Comparison of ENCODE assay signal across 1 cellular context in the genomic region with DNA sequence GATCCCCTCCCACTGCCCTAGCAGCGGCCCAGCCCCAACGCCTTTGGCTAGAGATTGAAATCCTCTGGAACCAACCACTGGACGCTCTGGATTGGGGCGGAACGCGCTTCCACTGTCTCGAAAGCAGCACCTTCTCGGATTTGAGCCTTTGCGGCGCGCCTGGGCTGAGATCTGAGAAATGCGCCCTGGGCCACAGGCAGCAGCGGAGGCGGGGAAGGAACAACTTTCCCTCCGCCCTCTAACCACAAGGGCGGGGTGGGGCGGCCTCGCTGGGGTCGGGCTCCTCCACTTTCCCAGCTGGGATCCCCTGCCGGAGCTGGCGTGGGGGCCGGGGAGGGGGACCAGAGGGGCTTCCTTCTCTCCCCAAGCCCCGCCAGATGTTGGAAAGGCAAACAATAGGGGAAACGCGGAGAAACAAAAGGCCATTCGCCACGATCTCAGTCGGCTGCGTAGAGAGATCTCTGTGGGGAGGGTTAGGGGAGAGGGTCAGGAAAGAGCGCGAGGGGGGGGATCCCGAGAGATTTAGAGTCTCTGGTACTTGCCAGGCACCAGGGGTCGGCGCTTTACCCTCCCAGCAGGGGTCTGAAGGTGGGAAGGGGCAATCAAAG.
TF ChIP-seq lines count a peak whose summit lies in the region.

No MANE protein-coding gene starts in this region.

TF ChIP-seq in HEK293, 187 proteins besides CTCF, POLR2A, EP300 and RAD21 (continued from another document and continues in another):
- TF ChIP-seq ZNF362 (tag by site-specific recombination; IDR thresholded peaks at IDR 0.05) (no peak), KLF1 (tag by site-specific recombination; IDR thresholded peaks at IDR 0.05) (peak; percentile 49; the same call in 1 of the 2 replicates), ZNF184 (tag by site-specific recombination; IDR thresholded peaks at IDR 0.05) (no peak), GLIS1 (tag by site-specific recombination; IDR thresholded peaks at IDR 0.05) (peak; percentile 49), ZNF121 (tag by site-specific recombination; IDR thresholded peaks at IDR 0.05) (no peak), PATZ1 (tag by site-specific recombination; IDR thresholded peaks at IDR 0.05) (0 out of 2 replicates have a peak, but pooled peaks have one; percentile 43), ZNF777 (tag by site-specific recombination; IDR thresholded peaks at IDR 0.05; ENCODE audit: borderline replicate concordance) (no peak), ZNF664 (tag by site-specific recombination; IDR thresholded peaks at IDR 0.05) (no peak), ZNF175 (tag by site-specific recombination; IDR thresholded peaks at IDR 0.05) (no peak), ZNF580 (tag by site-specific recombination; IDR thresholded peaks at IDR 0.05) (no peak), ZSCAN18 (tag by site-specific recombination; IDR thresholded peaks at IDR 0.05) (no peak), ZNF639 (tag by site-specific recombination; IDR thresholded peaks at IDR 0.05) (no peak), ZSCAN5A (tag by site-specific recombination; IDR thresholded peaks at IDR 0.05) (no peak), SP3 (tag by site-specific recombination; IDR thresholded peaks at IDR 0.05) (peak; percentile 63), SP2 (tag by site-specific recombination; IDR thresholded peaks at IDR 0.05) (peak; percentile 75), ZIC2 (tag by site-specific recombination; IDR thresholded peaks at IDR 0.05) (peak; percentile 20), EGR2 (tag by site-specific recombination; IDR thresholded peaks at IDR 0.05; ENCODE audit: low read depth) (0 out of 2 replicates have a peak, but pooled peaks have one; percentile 20), ZNF585B (tag by site-specific recombination; IDR thresholded peaks at IDR 0.05) (no peak), ZEB2 (tag by site-specific recombination; IDR thresholded peaks at IDR 0.05) (no peak), ELK4 (IDR thresholded peaks at IDR 0.05; ENCODE audit: borderline replicate concordance, low read depth, low read length) (no peak), SCRT2 (tag by site-specific recombination; IDR thresholded peaks at IDR 0.05) (no peak), ZNF530 (tag by site-specific recombination; IDR thresholded peaks at IDR 0.05; ENCODE audit: low read depth) (no peak), ZNF48 (tag by site-specific recombination; IDR thresholded peaks at IDR 0.05) (no peak), ZNF37A (tag by site-specific recombination; IDR thresholded peaks at IDR 0.05) (no peak), ZBTB26 (tag by site-specific recombination; optimal IDR thresholded peaks at IDR 0.05) (peak; percentile 55), REPIN1 (tag by site-specific recombination; IDR thresholded peaks at IDR 0.05; ENCODE audit: low read depth) (no peak), ZNF629 (tag by site-specific recombination; IDR thresholded peaks at IDR 0.05) (no peak), ZFHX2 (tag by site-specific recombination; conservative IDR thresholded peaks at IDR 0.05) (peak; percentile 58), ZNF398 (tag by site-specific recombination; IDR thresholded peaks at IDR 0.05) (peak; percentile 85)
- TF ChIP-seq, protein P1, sequence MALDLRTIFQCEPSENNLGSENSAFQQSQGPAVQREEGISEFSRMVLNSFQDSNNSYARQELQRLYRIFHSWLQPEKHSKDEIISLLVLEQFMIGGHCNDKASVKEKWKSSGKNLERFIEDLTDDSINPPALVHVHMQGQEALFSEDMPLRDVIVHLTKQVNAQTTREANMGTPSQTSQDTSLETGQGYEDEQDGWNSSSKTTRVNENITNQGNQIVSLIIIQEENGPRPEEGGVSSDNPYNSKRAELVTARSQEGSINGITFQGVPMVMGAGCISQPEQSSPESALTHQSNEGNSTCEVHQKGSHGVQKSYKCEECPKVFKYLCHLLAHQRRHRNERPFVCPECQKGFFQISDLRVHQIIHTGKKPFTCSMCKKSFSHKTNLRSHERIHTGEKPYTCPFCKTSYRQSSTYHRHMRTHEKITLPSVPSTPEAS (tag by site-specific recombination; IDR thresholded peaks at IDR 0.05): no peak
- TF ChIP-seq, protein P2, sequence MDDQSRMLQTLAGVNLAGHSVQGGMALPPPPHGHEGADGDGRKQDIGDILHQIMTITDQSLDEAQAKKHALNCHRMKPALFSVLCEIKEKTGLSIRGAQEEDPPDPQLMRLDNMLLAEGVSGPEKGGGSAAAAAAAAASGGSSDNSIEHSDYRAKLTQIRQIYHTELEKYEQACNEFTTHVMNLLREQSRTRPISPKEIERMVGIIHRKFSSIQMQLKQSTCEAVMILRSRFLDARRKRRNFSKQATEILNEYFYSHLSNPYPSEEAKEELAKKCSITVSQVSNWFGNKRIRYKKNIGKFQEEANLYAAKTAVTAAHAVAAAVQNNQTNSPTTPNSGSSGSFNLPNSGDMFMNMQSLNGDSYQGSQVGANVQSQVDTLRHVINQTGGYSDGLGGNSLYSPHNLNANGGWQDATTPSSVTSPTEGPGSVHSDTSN (CRISPR knock-in tag; IDR thresholded peaks at IDR 0.05): peak; percentile 75; the same call in 1 of the 2 replicates
- TF ChIP-seq, protein P3, sequence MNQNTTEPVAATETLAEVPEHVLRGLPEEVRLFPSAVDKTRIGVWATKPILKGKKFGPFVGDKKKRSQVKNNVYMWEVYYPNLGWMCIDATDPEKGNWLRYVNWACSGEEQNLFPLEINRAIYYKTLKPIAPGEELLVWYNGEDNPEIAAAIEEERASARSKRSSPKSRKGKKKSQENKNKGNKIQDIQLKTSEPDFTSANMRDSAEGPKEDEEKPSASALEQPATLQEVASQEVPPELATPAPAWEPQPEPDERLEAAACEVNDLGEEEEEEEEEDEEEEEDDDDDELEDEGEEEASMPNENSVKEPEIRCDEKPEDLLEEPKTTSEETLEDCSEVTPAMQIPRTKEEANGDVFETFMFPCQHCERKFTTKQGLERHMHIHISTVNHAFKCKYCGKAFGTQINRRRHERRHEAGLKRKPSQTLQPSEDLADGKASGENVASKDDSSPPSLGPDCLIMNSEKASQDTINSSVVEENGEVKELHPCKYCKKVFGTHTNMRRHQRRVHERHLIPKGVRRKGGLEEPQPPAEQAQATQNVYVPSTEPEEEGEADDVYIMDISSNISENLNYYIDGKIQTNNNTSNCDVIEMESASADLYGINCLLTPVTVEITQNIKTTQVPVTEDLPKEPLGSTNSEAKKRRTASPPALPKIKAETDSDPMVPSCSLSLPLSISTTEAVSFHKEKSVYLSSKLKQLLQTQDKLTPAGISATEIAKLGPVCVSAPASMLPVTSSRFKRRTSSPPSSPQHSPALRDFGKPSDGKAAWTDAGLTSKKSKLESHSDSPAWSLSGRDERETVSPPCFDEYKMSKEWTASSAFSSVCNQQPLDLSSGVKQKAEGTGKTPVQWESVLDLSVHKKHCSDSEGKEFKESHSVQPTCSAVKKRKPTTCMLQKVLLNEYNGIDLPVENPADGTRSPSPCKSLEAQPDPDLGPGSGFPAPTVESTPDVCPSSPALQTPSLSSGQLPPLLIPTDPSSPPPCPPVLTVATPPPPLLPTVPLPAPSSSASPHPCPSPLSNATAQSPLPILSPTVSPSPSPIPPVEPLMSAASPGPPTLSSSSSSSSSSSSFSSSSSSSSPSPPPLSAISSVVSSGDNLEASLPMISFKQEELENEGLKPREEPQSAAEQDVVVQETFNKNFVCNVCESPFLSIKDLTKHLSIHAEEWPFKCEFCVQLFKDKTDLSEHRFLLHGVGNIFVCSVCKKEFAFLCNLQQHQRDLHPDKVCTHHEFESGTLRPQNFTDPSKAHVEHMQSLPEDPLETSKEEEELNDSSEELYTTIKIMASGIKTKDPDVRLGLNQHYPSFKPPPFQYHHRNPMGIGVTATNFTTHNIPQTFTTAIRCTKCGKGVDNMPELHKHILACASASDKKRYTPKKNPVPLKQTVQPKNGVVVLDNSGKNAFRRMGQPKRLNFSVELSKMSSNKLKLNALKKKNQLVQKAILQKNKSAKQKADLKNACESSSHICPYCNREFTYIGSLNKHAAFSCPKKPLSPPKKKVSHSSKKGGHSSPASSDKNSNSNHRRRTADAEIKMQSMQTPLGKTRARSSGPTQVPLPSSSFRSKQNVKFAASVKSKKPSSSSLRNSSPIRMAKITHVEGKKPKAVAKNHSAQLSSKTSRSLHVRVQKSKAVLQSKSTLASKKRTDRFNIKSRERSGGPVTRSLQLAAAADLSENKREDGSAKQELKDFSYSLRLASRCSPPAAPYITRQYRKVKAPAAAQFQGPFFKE (tag by site-specific recombination; IDR thresholded peaks at IDR 0.05; ENCODE audit: borderline replicate concordance): no peak
